7 cellular contexts compared by ENCODE assay signal in the genomic region with DNA sequence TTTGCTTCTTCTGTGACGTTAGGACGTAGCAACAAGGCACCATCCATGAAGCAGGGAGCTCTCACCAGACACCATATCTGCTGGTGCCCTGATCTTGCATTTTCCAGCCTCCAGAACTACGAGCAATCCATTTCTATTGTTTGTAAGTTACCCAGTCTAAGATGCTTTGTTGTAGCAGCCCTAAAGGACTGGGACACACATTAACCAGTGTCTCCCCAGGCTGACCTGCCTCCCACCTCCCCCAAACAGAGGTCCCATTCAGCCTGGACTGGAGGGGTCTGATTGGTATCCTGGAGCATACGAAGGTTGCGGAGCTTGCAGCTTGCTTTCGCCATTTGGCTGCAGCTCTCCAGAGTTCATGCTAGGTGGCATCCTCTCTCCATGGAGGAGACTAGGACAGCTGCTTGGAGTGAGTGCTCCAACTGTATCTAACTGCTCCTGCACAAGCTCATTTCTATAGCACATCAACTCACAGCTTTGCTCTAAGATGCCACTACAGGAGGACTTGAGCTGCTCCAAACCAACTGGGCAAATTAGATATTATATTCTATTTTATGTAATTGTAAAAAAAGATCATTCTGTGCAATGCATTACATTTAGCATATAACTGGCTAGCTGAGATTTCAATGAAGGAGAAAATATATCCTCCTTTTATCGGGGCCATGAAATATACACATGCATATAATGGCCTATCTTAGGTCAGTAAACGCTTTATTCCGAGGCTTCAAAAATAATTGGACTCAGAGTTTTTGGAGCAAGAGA. TPM values are rescaled to one million over a fixed set of nuclear protein-coding genes. Genes with fewer than 3 reads are reported as not detected.
DNase-seq lines count a peak whose midpoint lies in the region; ATAC-seq and TF ChIP-seq lines count a peak whose summit lies in the region.

No MANE protein-coding gene starts in this region.

- no peaks in the 10 kb centered on the region for H3K9me2 ChIP-seq in neural cell (ENCODE audit: insufficient read depth, low read length)

- H2AFZ ChIP-seq in neural cell (ENCODE audit: low read depth, low read length), result no peak overlapping the region

- H3K4me3 ChIP-seq in HFF-Myc (replicated peaks; ENCODE audit: low read depth, low read length) (no peak overlapping the region), fibroblast of the aortic adventitia (ENCODE audit: low read depth, low read length) (no peak overlapping the region), neural cell (ENCODE audit: low read length) (no peak overlapping the region)

- ATAC-seq in HG02623 (IDR thresholded peaks at IDR 0.05; ENCODE audit: unreplicated experiment), result no peak

- no peaks in the 10 kb centered on the region for H3F3A ChIP-seq in neural cell (ENCODE audit: insufficient read depth, low read length, poor library complexity, severe bottlenecking)

- H3K36me3 ChIP-seq in neural cell (ENCODE audit: insufficient read depth, low read length), result no peaks in the 10 kb centered on the region

- H3K79me2 ChIP-seq in neural cell (replicated peaks; ENCODE audit: insufficient read depth, low read length), result no peaks in the 10 kb centered on the region

- TF ChIP-seq RAD21 in neural cell (conservative IDR thresholded peaks at IDR 0.05), result peak; percentile 96

- no peak for TF ChIP-seq EP300 in neural cell (conservative IDR thresholded peaks at IDR 0.05; ENCODE audit: poor library complexity, severe bottlenecking)

- no peaks in the 10 kb centered on the region for H3K27me3 ChIP-seq in neural cell (ENCODE audit: insufficient read depth, low read depth, low read length)

- no peak overlapping the region for H3K27ac ChIP-seq in neural cell (ENCODE audit: low read length)

- DNase-seq in ELR (ENCODE audit: low read depth) (peak; percentile 82), HFF-Myc (ENCODE audit: extremely low read depth, low read depth) (peak; percentile 83), NCI-H526 (lab: John Stamatoyannopoulos, UW) (peak; percentile 49 to 75), fibroblast of the aortic adventitia (ENCODE audit: low read depth) (peak; percentile 90)
- peak; percentile 45 for DNase-seq in activated T-cell treated with anti-CD3 and anti-CD28 coated beads, Interleukin-2, amount 50 U/mL, for 1 hour

- peak; percentile 87 for TF ChIP-seq CTCF in HFF-Myc (IDR thresholded peaks at IDR 0.05; ENCODE audit: low read depth, low read length, missing control alignments)
- TF ChIP-seq CTCF in fibroblast of the aortic adventitia (IDR thresholded peaks at IDR 0.05; ENCODE audit: insufficient read depth, low read length), result peak; percentile 89
- peak; percentile 94 for TF ChIP-seq CTCF in neural cell (IDR thresholded peaks at IDR 0.05; ENCODE audit: poor library complexity, severe bottlenecking)

- no peaks in the 10 kb centered on the region for H3K9me3 ChIP-seq in neural cell (ENCODE audit: low read length)

- no peak overlapping the region for H3K9ac ChIP-seq in neural cell (ENCODE audit: low read length)

- no peak overlapping the region for H3K4me2 ChIP-seq in neural cell (ENCODE audit: low read length)

- H4K20me1 ChIP-seq in neural cell (ENCODE audit: insufficient read depth), result no peaks in the 10 kb centered on the region

TF ChIP-seq in neural cell, 6 proteins besides CTCF, POLR2A, EP300 and RAD21:
- TF ChIP-seq SMC3 (conservative IDR thresholded peaks at IDR 0.05; ENCODE audit: poor library complexity) (peak; percentile 90), EZH2 (IDR thresholded peaks at IDR 0.05; ENCODE audit: borderline replicate concordance, insufficient read depth, low read length, poor library complexity, severe bottlenecking) (no peak)
TF ChIP-seq in neural cell: peak in this region for 1.

RNA-seq across cellular contexts. Expression of a gene that starts 8.0 kb away (rescaled TPM):
- 7.0 and 20.5 TPM in 2 replicates for total RNA-seq in fibroblast of the aortic adventitia (ENCODE audit: low replicate concordance)
- polyA plus RNA-seq in neural cell, result 26.1 and 34.9 TPM in 2 replicates
- 30.4 and 33.7 TPM in 2 replicates for polyA minus RNA-seq in neural cell

RNA-seq across cellular contexts. Expression of a gene that starts 20.8 kb away (rescaled TPM):
- 67.0 and 189 TPM in 2 replicates for total RNA-seq in fibroblast of the aortic adventitia (ENCODE audit: low replicate concordance)
- polyA plus RNA-seq in neural cell, result 234 and 258 TPM in 2 replicates
- 120 and 121 TPM in 2 replicates for polyA minus RNA-seq in neural cell

RNA-seq across cellular contexts. Expression of a gene that starts 33.9 kb away (rescaled TPM):
- total RNA-seq in fibroblast of the aortic adventitia (ENCODE audit: low replicate concordance), result 4.7 and 25.6 TPM in 2 replicates
- 21.7 and 23.7 TPM in 2 replicates for polyA plus RNA-seq in neural cell
- polyA minus RNA-seq in neural cell, result 11.0 and 22.0 TPM in 2 replicates
